Comparison of ENCODE assay signal across 13 cellular contexts in the genomic region with DNA sequence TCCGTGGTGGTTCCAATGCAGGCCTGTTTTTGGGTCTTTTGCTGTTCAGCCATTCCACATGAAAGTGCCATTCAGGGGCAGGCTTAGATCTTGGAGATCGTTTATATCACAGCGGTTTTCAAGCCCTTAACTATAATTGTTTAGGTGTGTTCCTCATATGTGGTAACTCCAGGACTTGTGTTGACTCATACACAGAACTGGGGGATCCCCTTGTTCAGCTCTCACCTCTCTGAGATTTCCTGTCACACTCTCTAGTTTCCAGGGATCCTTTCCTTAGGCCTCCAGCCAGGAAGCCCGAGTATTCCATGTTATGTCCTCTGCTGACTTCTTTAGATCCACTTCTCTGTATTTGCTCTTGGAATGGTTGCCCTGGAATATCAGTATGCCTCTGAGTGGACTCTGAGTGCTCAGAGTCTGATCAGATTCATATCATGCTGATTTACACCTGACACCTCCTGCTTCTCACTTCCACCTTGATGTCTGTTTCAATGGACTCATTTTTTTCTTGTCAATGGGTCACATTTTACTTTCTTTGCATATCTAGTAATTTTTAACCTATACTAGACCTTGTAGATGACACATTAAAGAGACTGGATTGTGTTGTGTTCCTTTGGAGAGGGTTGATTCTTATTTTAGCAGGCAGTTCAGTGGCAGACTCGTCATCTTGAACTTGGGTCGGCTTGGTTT. TPM values are rescaled to one million over a fixed set of nuclear protein-coding genes. Genes with fewer than 3 reads are reported as not detected.
"Had no signal": no experiment of that assay in that cellular context is flagged by ENCODE, and none has a peak within 500 bp of the region (broad histone marks: within the 10 kb centered on the region; RNA-seq: fewer than 3 reads in every experiment).

No MANE protein-coding gene starts in this region.

- H3K4me3 Mint-ChIP-seq: effector memory CD8-positive, alpha-beta T cell; nephron progenitor cell had no signal

- ATAC-seq: effector memory CD8-positive, alpha-beta T cell; gastroesophageal sphincter; psoas muscle; sciatic nerve had no signal

- H3K4me3 ChIP-seq: gastroesophageal sphincter, psoas muscle, thoracic aorta had no signal

- H3K36me3 ChIP-seq: gastroesophageal sphincter, thoracic aorta had no signal

- H3K27ac ChIP-seq: epithelial cell of prostate, psoas muscle, thoracic aorta had no signal

- H3K9me3 ChIP-seq: psoas muscle had no signal

- DNase-seq: activated CD8-positive, alpha-beta memory T cell treated with anti-CD3 and anti-CD28 coated beads for 24 hours; activated effector memory CD4-positive, alpha-beta T cell treated with anti-CD3 and anti-CD28 coated beads, Interleukin-2, amount 50 U/mL, for 16 hours; central memory CD4-positive, alpha-beta T cell; effector memory CD8-positive, alpha-beta T cell; mesendoderm; nephron progenitor cell; psoas muscle; stimulated activated CD4-positive, alpha-beta T cell treated with anti-CD3 and anti-CD28 coated beads, Interleukin-2, amount 100 ng/mL, for 24 hours; stimulated activated naive CD4-positive, alpha-beta T cell treated with Interleukin-2 at 50 U/mL for 16 hours had no signal

- H3K27ac Mint-ChIP-seq: effector memory CD8-positive, alpha-beta T cell; nephron progenitor cell had no signal

- H3K4me1 ChIP-seq: psoas muscle had no signal

RNA-seq across cellular contexts. Expression of a gene that starts 13.0 kb away (rescaled TPM):
- total RNA-seq: thoracic aorta had no signal
